Comparison of ENCODE assay signal across 8 cellular contexts in genomic region chr2:100358554-100358953, GRCh38. TPM values are rescaled to one million over a fixed set of nuclear protein-coding genes. Genes with fewer than 3 reads are reported as not detected.
"Had no signal": no experiment of that assay in that cellular context is flagged by ENCODE, and none has a peak within 500 bp of the region (broad histone marks: within the 10 kb centered on the region; RNA-seq: fewer than 3 reads in every experiment).

No MANE protein-coding gene starts in this region.

- H3K4me3 ChIP-seq: K562 had no signal

- DNase-seq: KBM-7, KG1 had no signal

- FAIRE-seq: HTR-8/SVneo, K562 had no signal

- H3K9ac ChIP-seq: KMS-11 had no signal

- ATAC-seq: K562 had no signal

- H3K4me2 ChIP-seq: KMS-11 had no signal

- H3K27ac ChIP-seq: HL-60, KMS-11 had no signal

RNA-seq across cellular contexts. Expression of gene LONRF2, which starts 36.3 kb away (rescaled TPM):
- polyA plus RNA-seq: IgD-negative memory B cell had no signal

RNA-seq across cellular contexts. Expression of gene CHST10, which starts 58.9 kb away (rescaled TPM):
- total RNA-seq: HT-29 had no signal
